In genomic region chr7:20330176-20330796, GRCh38 we compare ENCODE assay signal across 8 cellular contexts.
A peak's percentile ranks its signal among the peaks of the same experiment; 100 is the strongest.
DNase-seq lines count a peak whose midpoint lies in the region; ATAC-seq and TF ChIP-seq lines count a peak whose summit lies in the region.

No MANE protein-coding gene starts in this region.

- H3K9me3 Mint-ChIP-seq in effector memory CD8-positive, alpha-beta T cell, result no peaks in the 10 kb centered on the region
- no peaks in the 10 kb centered on the region for H3K9me3 Mint-ChIP-seq in memory B cell

- TF ChIP-seq CTCF in 22Rv1 (IDR thresholded peaks at IDR 0.05), result no peak
- TF ChIP-seq CTCF in GM13976 (IDR thresholded peaks at IDR 0.05; ENCODE audit: borderline replicate concordance, control extremely low read depth, extremely low read depth, insufficient read depth, missing control alignments), result peak; percentile 28

- H3K4me3 Mint-ChIP-seq in effector memory CD8-positive, alpha-beta T cell, result peak overlapping the region; percentile 79 to 87
- H3K4me3 Mint-ChIP-seq in memory B cell, result peak overlapping the region; percentile 88

- H3K4me1 Mint-ChIP-seq in effector memory CD8-positive, alpha-beta T cell (ENCODE audit: low read depth in 2 of 2), result peaks cover 10 to 13% of the 10 kb centered on the region in 2 donors
- peaks cover 13% of the 10 kb centered on the region for H3K4me1 Mint-ChIP-seq in memory B cell

- DNase-seq in GM13976 (ENCODE audit: low spot score) (peak; percentile 86), NCI-H146 (lab: John Stamatoyannopoulos, UW) (peak; percentile 87), memory B cell (ENCODE audit: low spot score in 2 of 2) (peak; percentile 32 to 50)
- DNase-seq in effector memory CD8-positive, alpha-beta T cell, result no peak
- DNase-seq in stimulated activated CD4-positive, alpha-beta T cell treated with anti-CD3 and anti-CD28 coated beads, TNF-alpha, amount 100 ng/mL, for 48 hours (ENCODE audit: low read depth in 3 of 3), result peak; percentile 55 to 83 (median 65)

- ATAC-seq in HG02759 (IDR thresholded peaks at IDR 0.05; ENCODE audit: unreplicated experiment) (peak; percentile 68), memory B cell (ENCODE audit: low read depth) (peak; percentile 60)
- ATAC-seq in activated CD4-positive, CD25-positive, alpha-beta regulatory T cell treated with anti-CD3 and anti-CD28 coated beads, Interleukin-2, amount 50 U/mL, for 24 hours, result peak; percentile 68 to 70
- ATAC-seq in effector memory CD8-positive, alpha-beta T cell (replicated peaks), result peak; percentile 55

- in situ Hi-C loops in GM13976 (cut with MboI; ENCODE audit: low sequenced_read_pairs, unreplicated experiment), result no loop called here

- H3K27ac Mint-ChIP-seq in effector memory CD8-positive, alpha-beta T cell, result peak overlapping the region in 1 of 2 donors; percentile 41
- H3K27ac Mint-ChIP-seq in memory B cell, result peak overlapping the region; percentile 45

- peaks cover 24 to 30% of the 10 kb centered on the region in 2 donors for H3K27me3 Mint-ChIP-seq in effector memory CD8-positive, alpha-beta T cell
- H3K27me3 Mint-ChIP-seq in memory B cell, result no peaks in the 10 kb centered on the region

- H3K36me3 Mint-ChIP-seq in effector memory CD8-positive, alpha-beta T cell (ENCODE audit: insufficient read depth), result peaks cover 2% of the 10 kb centered on the region
- H3K36me3 Mint-ChIP-seq in memory B cell, result no peaks in the 10 kb centered on the region

- H3K27ac ChIP-seq in 22Rv1, result peak overlapping the region; percentile 93

Comparison
In these comparisons a context has a peak if more than half of its experiments do, and no peak if none do; other contexts are left out.
1. DNase-seq: peak in GM13976 (single experiment), NCI-H146 (single experiment), memory B cell (2 of 2) and stimulated activated CD4-positive, alpha-beta T cell treated with anti-CD3 and anti-CD28 coated beads, TNF-alpha, amount 100 ng/mL, for 48 hours (3 of 3); none in effector memory CD8-positive, alpha-beta T cell (0 of 3).
2. Peak in every context shown above with its lines, with median percentiles within 50 percentile points of each other: ATAC-seq.